Comparison of ENCODE assay signal across 8 cellular contexts in genomic region chr17:7241047-7241733, GRCh38. TPM values are rescaled to one million over a fixed set of nuclear protein-coding genes. Genes with fewer than 3 reads are reported as not detected.
DNase-seq lines count a peak whose midpoint lies in the region; ATAC-seq and TF ChIP-seq lines count a peak whose summit lies in the region.

No MANE protein-coding gene starts in this region.

- H3K27ac ChIP-seq in PC-9 (peak overlapping the region; percentile 87), esophagus muscularis mucosa (replicated peaks in 1 of 4) (peak overlapping the region; percentile 97 to 99 (median 97))

- no peak for TF ChIP-seq EP300 in esophagus muscularis mucosa (IDR thresholded peaks at IDR 0.05)

- H3K27ac Mint-ChIP-seq in progenitor cell of endocrine pancreas, result peak overlapping the region; percentile 100

- TF ChIP-seq POLR2A in esophagus muscularis mucosa (IDR thresholded peaks at IDR 0.05; ENCODE audit: low read depth), result no peak

- no peak for ATAC-seq in GM19463 (IDR thresholded peaks at IDR 0.05; ENCODE audit: unreplicated experiment)

- H3K36me3 ChIP-seq in ES-I3 (ENCODE audit: insufficient read depth, low read length), result peaks cover 3% of the 10 kb centered on the region
- peaks cover 27% of the 10 kb centered on the region; the same call in 1 of the 2 replicates for H3K36me3 ChIP-seq in PC-9 (ENCODE audit: low read depth)
- peaks cover 29 to 52% (median 46%) of the 10 kb centered on the region in 4 donors for H3K36me3 ChIP-seq in esophagus muscularis mucosa

- peaks cover 18% of the 10 kb centered on the region for H3K4me1 ChIP-seq in ES-I3 (ENCODE audit: insufficient read depth, low read length)
- peaks cover 29% of the 10 kb centered on the region for H3K4me1 ChIP-seq in PC-9 (replicated peaks; ENCODE audit: insufficient read depth)
- peaks cover 35 to 51% (median 48%) of the 10 kb centered on the region in 4 donors for H3K4me1 ChIP-seq in esophagus muscularis mucosa

- H3K4me3 Mint-ChIP-seq in progenitor cell of endocrine pancreas (ENCODE audit: low read depth), result peak overlapping the region; percentile 97

- BruUV-seq in PC-9 (replicated peaks; lab: Mats Ljungman, UMichigan), result TSS peak; percentile 41

- DNase-seq in PC-9 (peak in 1 of 2 experiments; percentile 35), esophagus muscularis mucosa (ENCODE audit: extremely low spot score) (no peak), progenitor cell of endocrine pancreas (ENCODE audit: low spot score, unreplicated experiment) (no peak), SW 1271 (lab: John Stamatoyannopoulos, UW) (no peak), NCI-H82 treated with DMSO at 0.1 percent for 48 hours (lab: John Stamatoyannopoulos, UW; ENCODE audit: unreplicated experiment) (no peak)
- DNase-seq in stimulated activated CD4-positive, alpha-beta T cell treated with anti-CD3 and anti-CD28 coated beads, Interleukin-4, amount 100 ng/mL, for 1 hour, result no peak

- H3K4me3 ChIP-seq in PC-9 (peak overlapping the region; percentile 78), esophagus muscularis mucosa (peak overlapping the region; percentile 86 to 98 (median 92))

- peaks cover 31% of the 10 kb centered on the region for H3K4me1 Mint-ChIP-seq in progenitor cell of endocrine pancreas (ENCODE audit: low read depth)

- H3K9ac ChIP-seq in ES-I3 (ENCODE audit: low read depth, low read length), result peak overlapping the region; percentile 92

- POLR2A ChIA-PET in PC-9 (lab: Charles Lee; ENCODE audit: unreplicated experiment), result interaction anchor here (0.6 to 1.5 kb wide), 6 partner anchors 13 to 195 kb away, joined by 3 to 5 read pairs (median 4); no protein-coding TSS in a partner anchor

- H3K27me3 ChIP-seq in PC-9 (ENCODE audit: insufficient read depth, low read depth) (no peaks in the 10 kb centered on the region), esophagus muscularis mucosa (no peaks in the 10 kb centered on the region)

- WGBS in esophagus muscularis mucosa, result 39% methylated on average over 10 of the region's 10 CpGs

- H2AFZ ChIP-seq in PC-9, result no peak overlapping the region

- no peaks in the 10 kb centered on the region for H3K27me3 Mint-ChIP-seq in progenitor cell of endocrine pancreas

- peaks cover 7% of the 10 kb centered on the region for H4K20me1 ChIP-seq in PC-9 (ENCODE audit: insufficient read depth)

- H3K9me2 ChIP-seq in PC-9 (ENCODE audit: insufficient read depth), result no peaks in the 10 kb centered on the region

- CTCF ChIA-PET in PC-9 (lab: Charles Lee), result interaction anchor here (0.5 to 0.8 kb wide), 4 partner anchors 14 to 68 kb away, joined by 3 to 5 read pairs (median 4); no protein-coding TSS in a partner anchor

- H3K9me3 Mint-ChIP-seq in progenitor cell of endocrine pancreas (ENCODE audit: low read depth), result no peaks in the 10 kb centered on the region

- H3K36me3 Mint-ChIP-seq in progenitor cell of endocrine pancreas (ENCODE audit: insufficient read depth), result peaks cover 20% of the 10 kb centered on the region

- H3K9me3 ChIP-seq in ES-I3 (ENCODE audit: control insufficient read depth, insufficient read depth, low read length) (no peaks in the 10 kb centered on the region), PC-9 (ENCODE audit: insufficient read depth, low read depth) (no peaks in the 10 kb centered on the region), esophagus muscularis mucosa (no peaks in the 10 kb centered on the region)

- no peak for TF ChIP-seq CTCF in PC-9 (conservative IDR thresholded peaks at IDR 0.05)
- TF ChIP-seq CTCF in esophagus muscularis mucosa (IDR thresholded peaks at IDR 0.05), result no peak
- no peak for TF ChIP-seq CTCF in progenitor cell of endocrine pancreas (IDR thresholded peaks at IDR 0.05; ENCODE audit: unreplicated experiment)

- H3K79me2 ChIP-seq in PC-9 (ENCODE audit: low read depth), result peaks cover 47% of the 10 kb centered on the region

- H3K4me2 ChIP-seq in PC-9, result peak overlapping the region; percentile 96

- peaks cover 61% of the 10 kb centered on the region for H3F3A ChIP-seq in PC-9 (ENCODE audit: insufficient read depth, low read depth)

- intact Hi-C loops in PC-9 (cut with micrococcal nuclease; ENCODE audit: unreplicated experiment) (loop anchor here (1.0 kb wide), 1 partner anchor 21 kb away; the partner anchor contains the start of gene CLDN7), esophagus muscularis mucosa (cut with DNase I) (no loop called here)

RNA-seq across cellular contexts. Expression of gene GABARAP, which starts 1.1 kb away (rescaled TPM):
- total RNA-seq in PC-9 (2021) (424 and 457 TPM in 2 replicates), esophagus muscularis mucosa (100 to 1,000 TPM; 360 to 524 (median 408) TPM), progenitor cell of endocrine pancreas (447 and 466 TPM in 2 replicates)

RNA-seq across cellular contexts. Expression of gene PHF23, which starts 1.9 kb away (rescaled TPM):
- total RNA-seq in PC-9 (2021), result 64.5 and 65.8 TPM in 2 replicates
- 10 to 100 TPM; 21.6 to 38.1 (median 24.8) TPM for total RNA-seq in esophagus muscularis mucosa
- total RNA-seq in progenitor cell of endocrine pancreas, result 66.9 and 73.7 TPM in 2 replicates

RNA-seq across cellular contexts. Expression of gene DVL2, which starts 6.9 kb away (rescaled TPM):
- total RNA-seq in PC-9 (2021), result 77.9 and 86.8 TPM in 2 replicates
- 10 to 100 TPM; 34.5 to 55.5 (median 43.7) TPM for total RNA-seq in esophagus muscularis mucosa
- total RNA-seq in progenitor cell of endocrine pancreas, result 104 TPM in 2 replicates

RNA-seq across cellular contexts. Expression of gene CTDNEP1, which starts 10.3 kb away (rescaled TPM):
- total RNA-seq in PC-9 (2021) (173 and 203 TPM in 2 replicates), esophagus muscularis mucosa (10 to 100 TPM; 41.5 to 66.5 (median 46.6) TPM), progenitor cell of endocrine pancreas (134 and 137 TPM in 2 replicates)

RNA-seq across cellular contexts. Expression of gene ELP5, which starts 10.8 kb away (rescaled TPM):
- 31.8 and 45.1 TPM in 2 replicates for total RNA-seq in PC-9 (2021)
- 10 to 100 TPM; 24.9 to 33.3 (median 27.8) TPM for total RNA-seq in esophagus muscularis mucosa
- 42.3 and 45.0 TPM in 2 replicates for total RNA-seq in progenitor cell of endocrine pancreas
